9 cellular contexts compared by ENCODE assay signal in the genomic region with DNA sequence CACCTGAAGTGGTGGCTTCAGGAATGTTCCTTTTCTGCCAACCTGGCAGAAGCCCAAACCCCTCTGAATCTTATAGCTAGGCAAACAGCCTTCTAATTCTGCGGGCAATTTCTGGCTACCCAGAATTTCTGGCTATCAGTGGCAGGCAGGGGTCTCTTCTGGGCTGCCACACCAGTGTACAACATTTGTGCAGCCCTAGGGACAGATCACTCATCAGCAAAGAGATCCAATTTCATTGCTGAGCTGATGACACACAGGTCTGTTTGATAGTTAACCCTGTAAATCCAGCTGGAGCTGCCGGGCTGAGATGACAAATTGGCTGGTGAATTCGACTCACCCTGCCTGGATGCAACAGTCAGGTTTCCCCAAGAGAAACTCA. TPM values are rescaled to one million over a fixed set of nuclear protein-coding genes. Genes with fewer than 3 reads are reported as not detected.
DNase-seq lines count a peak whose midpoint lies in the region; TF ChIP-seq lines count a peak whose summit lies in the region.
"Had no signal": no experiment of that assay in that cellular context is flagged by ENCODE, and none has a peak within 500 bp of the region (broad histone marks: within the 10 kb centered on the region; RNA-seq: fewer than 3 reads in every experiment).

No MANE protein-coding gene starts in this region.

- peaks cover 28% of the 10 kb centered on the region for H3K4me1 ChIP-seq in GM23248 (ENCODE audit: insufficient read depth)
- peaks cover 42% of the 10 kb centered on the region for H3K4me1 ChIP-seq in osteoblast (ENCODE audit: insufficient read depth, low read length)

- peaks cover 52% of the 10 kb centered on the region for H3K79me2 ChIP-seq in GM23248 (ENCODE audit: insufficient read depth)
- peaks cover 69% of the 10 kb centered on the region for H3K79me2 ChIP-seq in osteoblast (ENCODE audit: insufficient read depth, low read length)

- H3K27me3 Mint-ChIP-seq in endothelial cell (ENCODE audit: unreplicated experiment) = peaks cover 3% of the 10 kb centered on the region

- TF ChIP-seq CTCF in endothelial cell (IDR thresholded peaks at IDR 0.05; ENCODE audit: unreplicated experiment) (no peak), osteoblast (IDR thresholded peaks at IDR 0.05; ENCODE audit: extremely low read depth, low read depth, low read length) (no peak)

- in situ Hi-C loops in GM23248 (cut with MboI) = loop anchor here (25.0 kb wide), 1 partner anchor 406 kb away; no protein-coding TSS in a partner anchor

- H3K27me3 ChIP-seq in GM23248 (replicated peaks; ENCODE audit: insufficient read depth) (no peaks in the 10 kb centered on the region), osteoblast (ENCODE audit: insufficient read depth, low read length) (no peaks in the 10 kb centered on the region)

- peak overlapping the region; percentile 95 for H3K4me3 Mint-ChIP-seq in endothelial cell (ENCODE audit: unreplicated experiment)

- H3K4me2 ChIP-seq in GM23248 (ENCODE audit: unreplicated experiment) (peak overlapping the region; percentile 96), osteoblast (ENCODE audit: insufficient read depth, low read length) (peak overlapping the region; percentile 85)

- no peaks in the 10 kb centered on the region for H3K9me3 Mint-ChIP-seq in endothelial cell (ENCODE audit: unreplicated experiment)

- 0 out of 2 replicates have a peak overlapping the region, but pooled peaks have one; percentile 81 for H3K9ac ChIP-seq in GM23248

- DNase-seq in GM23248 (peak; percentile 63), NCI-H526 treated with DMSO at 0.1 percent for 48 hours (lab: John Stamatoyannopoulos, UW) (peak; percentile 66), endothelial cell (ENCODE audit: low spot score) (no peak), osteoblast (ENCODE audit: insufficient read length, low spot score, missing footprints) (no peak), COLO829 (ENCODE audit: low spot score) (no peak), COR-L47 (lab: John Stamatoyannopoulos, UW) (no peak), HuH-7 (ENCODE audit: low spot score) (no peak)
- no peak for DNase-seq in activated naive CD4-positive, alpha-beta T cell treated with anti-CD3 and anti-CD28 coated beads, Interleukin-2, amount 50 U/mL, for 16 hours
- DNase-seq: NCI-H524 treated with DMSO at 0.1 percent for 48 hours had no signal

- H3K4me3 ChIP-seq in GM23248 (peak overlapping the region; percentile 89), osteoblast (ENCODE audit: insufficient read depth, low read length) (peak overlapping the region; percentile 82)

- 31 to 33% methylated on average over 3 of the region's 3 CpGs for WGBS in GM23248 (ENCODE audit: low coverage in 1 of 2, low lambda C conversion rate in 2 of 2, missing lambda C conversion rate in 2 of 2), 2 experiments

- H3K9me3 ChIP-seq in GM23248 (ENCODE audit: low read depth) (no peaks in the 10 kb centered on the region), osteoblast (ENCODE audit: low read depth, low read length) (no peaks in the 10 kb centered on the region)

- H4K20me1 ChIP-seq in GM23248 (ENCODE audit: insufficient read depth) = no peaks in the 10 kb centered on the region
- no peaks in the 10 kb centered on the region for H4K20me1 ChIP-seq in osteoblast (ENCODE audit: insufficient read depth, low read length)

- H3K27ac ChIP-seq in GM23248 = no peak overlapping the region
- peak overlapping the region; percentile 72 for H3K27ac ChIP-seq in osteoblast (ENCODE audit: low read depth, low read length)

- peaks cover 33% of the 10 kb centered on the region for H3K4me1 Mint-ChIP-seq in endothelial cell (ENCODE audit: unreplicated experiment)

- no peaks in the 10 kb centered on the region for H3K36me3 ChIP-seq in GM23248 (ENCODE audit: low read depth)
- H3K36me3 ChIP-seq in osteoblast (ENCODE audit: insufficient read depth, low read length) = no peaks in the 10 kb centered on the region

- no peaks in the 10 kb centered on the region for H3F3A ChIP-seq in GM23248 (ENCODE audit: insufficient read depth)

- H2AFZ ChIP-seq in GM23248 (no peak overlapping the region), osteoblast (ENCODE audit: low read length) (no peak overlapping the region)

- H3K9me2 ChIP-seq in GM23248 (ENCODE audit: insufficient read depth) = no peaks in the 10 kb centered on the region

- no peak overlapping the region for H3K27ac Mint-ChIP-seq in endothelial cell (ENCODE audit: unreplicated experiment)

- H3K36me3 Mint-ChIP-seq in endothelial cell (ENCODE audit: low read depth, unreplicated experiment) = no peaks in the 10 kb centered on the region

RNA-seq across cellular contexts. Expression of a gene that starts 2.4 kb away (rescaled TPM):
- 5.1 and 5.6 TPM in 2 replicates for total RNA-seq in GM23248 (2014; rRNA removed; shearing (Covaris generic))
- polyA plus RNA-seq in GM23248 (2016; fragmentation: Nextera tagmentation; extraction: Ambion mirVana) = 5.9 and 6.5 TPM in 2 replicates
- 61.8 TPM for total RNA-seq in endothelial cell (ENCODE audit: unreplicated experiment)
- 26.5 and 26.8 TPM in 2 replicates for total RNA-seq in osteoblast

Comparison
In these comparisons a context has a peak if more than half of its experiments do, and no peak if none do; other contexts are left out.
1. DNase-seq: peak in GM23248 (single experiment) and NCI-H526 treated with DMSO at 0.1 percent for 48 hours (single experiment); none in endothelial cell (single experiment), osteoblast (single experiment), COLO829 (single experiment), COR-L47 (single experiment), activated naive CD4-positive, alpha-beta T cell treated with anti-CD3 and anti-CD28 coated beads, Interleukin-2, amount 50 U/mL, for 16 hours (single experiment) and HuH-7 (single experiment).